ENCODE assay signal across 22 cellular contexts in genomic region chr7:1847260-1848001, GRCh38.
A peak's percentile ranks its signal among the peaks of the same experiment; 100 is the strongest.
DNase-seq lines count a peak whose midpoint lies in the region; ATAC-seq and TF ChIP-seq lines count a peak whose summit lies in the region.
"Had no signal": no experiment of that assay in that cellular context is flagged by ENCODE, and none has a peak within 500 bp of the region (broad histone marks: within the 10 kb centered on the region; RNA-seq: fewer than 3 reads in every experiment).

No MANE protein-coding gene starts in this region.

- no peak overlapping the region for H3K18ac ChIP-seq in neuronal stem cell (ENCODE audit: low read length)

- no peak overlapping the region for H4K91ac ChIP-seq in neuronal stem cell (ENCODE audit: low read depth, low read length, poor library complexity)

- H2BK5ac ChIP-seq in neuronal stem cell (ENCODE audit: low read length), result peak overlapping the region; percentile 77

- H3K79me1 ChIP-seq in neuronal stem cell (ENCODE audit: low read depth, low read length), result peaks cover 6% of the 10 kb centered on the region

- no peak overlapping the region for H2AK5ac ChIP-seq in neuronal stem cell (ENCODE audit: low read depth, low read length)

- no peak overlapping the region for H3K23ac ChIP-seq in neuronal stem cell (ENCODE audit: low read depth, low read length, poor library complexity)

- H3K36me3 ChIP-seq in heart left ventricle (no peaks in the 10 kb centered on the region), neuronal stem cell (replicated peaks in 1 of 2; ENCODE audit: control insufficient read depth in 2 of 2, insufficient read depth in 2 of 2, low read length in 2 of 2) (no peaks in the 10 kb centered on the region)
- H3K36me3 ChIP-seq: pancreas, vagina had no signal

- H3K36me3 Mint-ChIP-seq in natural killer cell treated with Interleukin-12 subunit alpha and Interleukin-12 subunit beta and Interleukin-15 and Interleukin-18, amount 100 ng/mL, for 72 hours, result no peaks in the 10 kb centered on the region
- H3K36me3 Mint-ChIP-seq in natural killer cell, result no peaks in the 10 kb centered on the region
- H3K36me3 Mint-ChIP-seq in activated CD8-positive, alpha-beta memory T cell treated with anti-CD3 and anti-CD28 coated beads, Interleukin-2, amount 10 ng/mL, durations not matched to agents 7 days and 5 days, result no peaks in the 10 kb centered on the region
- H3K36me3 Mint-ChIP-seq: IgD-negative memory B cell had no signal

- H3K27ac Mint-ChIP-seq in natural killer cell treated with Interleukin-12 subunit alpha and Interleukin-12 subunit beta and Interleukin-15 and Interleukin-18, amount 100 ng/mL, for 72 hours, result no peak overlapping the region
- H3K27ac Mint-ChIP-seq in natural killer cell, result no peak overlapping the region
- no peak overlapping the region for H3K27ac Mint-ChIP-seq in activated CD8-positive, alpha-beta memory T cell treated with anti-CD3 and anti-CD28 coated beads, Interleukin-2, amount 10 ng/mL, durations not matched to agents 7 days and 5 days
- H3K27ac Mint-ChIP-seq: activated T-helper 17 cell treated with anti-CD3 and anti-CD28 coated beads, Interleukin-2, amount 50 U/mL, for 72 hours; CD4-positive, CD25-positive, alpha-beta regulatory T cell; IgD-negative memory B cell; T-helper 2 cell treated with Interferon-gamma antibody and Interleukin-4, amounts not matched to agents 5 μg/mL and 100 μg/mL, for 36 hours had no signal

- H3K27me3 ChIP-seq in heart left ventricle (no peaks in the 10 kb centered on the region), neuronal stem cell (ENCODE audit: control insufficient read depth in 3 of 3, insufficient read depth in 3 of 3, low read depth in 1 of 3, low read length in 3 of 3) (no peaks in the 10 kb centered on the region)
- H3K27me3 ChIP-seq: esophagus muscularis mucosa, pancreas, vagina had no signal

- no peak for ATAC-seq in natural killer cell treated with Interleukin-12 subunit alpha and Interleukin-12 subunit beta and Interleukin-15 and Interleukin-18, amount 100 ng/mL, for 72 hours
- ATAC-seq in natural killer cell, result no peak
- ATAC-seq in heart left ventricle, result no peak
- ATAC-seq in GM18907 (IDR thresholded peaks at IDR 0.05; ENCODE audit: unreplicated experiment), result no peak
- no peak for ATAC-seq in activated CD8-positive, alpha-beta memory T cell treated with anti-CD3 and anti-CD28 coated beads, Interleukin-2, amount 10 ng/mL, durations not matched to agents 7 days and 5 days
- ATAC-seq: activated T-helper 17 cell treated with anti-CD3 and anti-CD28 coated beads, Interleukin-2, amount 50 U/mL, for 72 hours; left lobe of liver; pancreas had no signal

- H3K4me3 Mint-ChIP-seq in natural killer cell treated with Interleukin-12 subunit alpha and Interleukin-12 subunit beta and Interleukin-15 and Interleukin-18, amount 100 ng/mL, for 72 hours, result no peak overlapping the region
- no peak overlapping the region for H3K4me3 Mint-ChIP-seq in natural killer cell
- H3K4me3 Mint-ChIP-seq in activated CD8-positive, alpha-beta memory T cell treated with anti-CD3 and anti-CD28 coated beads, Interleukin-2, amount 10 ng/mL, durations not matched to agents 7 days and 5 days, result no peak overlapping the region
- H3K4me3 Mint-ChIP-seq: activated T-helper 17 cell treated with anti-CD3 and anti-CD28 coated beads, Interleukin-2, amount 50 U/mL, for 72 hours; CD4-positive, CD25-positive, alpha-beta regulatory T cell; central memory CD8-positive, alpha-beta T cell; IgD-negative memory B cell; T-helper 2 cell treated with Interferon-gamma antibody and Interleukin-4, amounts not matched to agents 5 μg/mL and 100 μg/mL, for 36 hours had no signal

- H2BK15ac ChIP-seq in neuronal stem cell (ENCODE audit: low read length), result no peak overlapping the region

- H3K9me3 Mint-ChIP-seq in natural killer cell treated with Interleukin-12 subunit alpha and Interleukin-12 subunit beta and Interleukin-15 and Interleukin-18, amount 100 ng/mL, for 72 hours, result no peaks in the 10 kb centered on the region
- H3K9me3 Mint-ChIP-seq in natural killer cell, result no peaks in the 10 kb centered on the region
- H3K9me3 Mint-ChIP-seq in activated CD8-positive, alpha-beta memory T cell treated with anti-CD3 and anti-CD28 coated beads, Interleukin-2, amount 10 ng/mL, durations not matched to agents 7 days and 5 days (ENCODE audit: low read depth), result no peaks in the 10 kb centered on the region
- H3K9me3 Mint-ChIP-seq: activated T-helper 17 cell treated with anti-CD3 and anti-CD28 coated beads, Interleukin-2, amount 50 U/mL, for 72 hours; CD4-positive, CD25-positive, alpha-beta regulatory T cell; central memory CD8-positive, alpha-beta T cell; IgD-negative memory B cell; T-helper 2 cell treated with Interferon-gamma antibody and Interleukin-4, amounts not matched to agents 5 μg/mL and 100 μg/mL, for 36 hours had no signal

- no peak overlapping the region for H2BK12ac ChIP-seq in neuronal stem cell (ENCODE audit: low read length)

- peak overlapping the region; percentile 6 for H3K14ac ChIP-seq in neuronal stem cell (ENCODE audit: low read length)

- TF ChIP-seq POLR2A in heart left ventricle (IDR thresholded peaks at IDR 0.05), result no peak

- H2BK120ac ChIP-seq in neuronal stem cell (ENCODE audit: low read depth, low read length), result peak overlapping the region; percentile 36

- H3K27me3 Mint-ChIP-seq in natural killer cell treated with Interleukin-12 subunit alpha and Interleukin-12 subunit beta and Interleukin-15 and Interleukin-18, amount 100 ng/mL, for 72 hours, result no peaks in the 10 kb centered on the region
- H3K27me3 Mint-ChIP-seq in natural killer cell (ENCODE audit: low read depth in 2 of 2), result no peaks in the 10 kb centered on the region
- H3K27me3 Mint-ChIP-seq in activated CD8-positive, alpha-beta memory T cell treated with anti-CD3 and anti-CD28 coated beads, Interleukin-2, amount 10 ng/mL, durations not matched to agents 7 days and 5 days, result no peaks in the 10 kb centered on the region
- H3K27me3 Mint-ChIP-seq: activated T-helper 17 cell treated with anti-CD3 and anti-CD28 coated beads, Interleukin-2, amount 50 U/mL, for 72 hours; CD4-positive, CD25-positive, alpha-beta regulatory T cell; central memory CD8-positive, alpha-beta T cell; IgD-negative memory B cell had no signal

- TF ChIP-seq CTCF in natural killer cell (IDR thresholded peaks at IDR 0.05), result no peak
- no peak for TF ChIP-seq CTCF in heart left ventricle (IDR thresholded peaks at IDR 0.05)

- H3K9me3 ChIP-seq in heart left ventricle (no peaks in the 10 kb centered on the region), neuronal stem cell (replicated peaks in 1 of 2; ENCODE audit: control insufficient read depth in 2 of 2, insufficient read depth in 1 of 2, low read depth in 1 of 2, low read length in 2 of 2) (no peaks in the 10 kb centered on the region)
- H3K9me3 ChIP-seq: esophagus muscularis mucosa, pancreas, vagina had no signal

- H3K4ac ChIP-seq in neuronal stem cell (ENCODE audit: low read length), result no peak overlapping the region

- H3K9ac ChIP-seq in neuronal stem cell (ENCODE audit: low read depth, low read length, poor library complexity), result no peak overlapping the region

- 93 to 96% (median 95%) methylated on average over 25 to 30 of the region's 30 CpGs for WGBS in heart left ventricle, 4 donors
- WGBS in neuronal stem cell (ENCODE audit: extremely low coverage in 2 of 2, insufficient read length in 2 of 2, insufficient replicate concordance in 1 of 2), 2 donors, result no CpG with 5 or more reads among the region's 30 CpGs

- CTCF ChIA-PET in activated CD8-positive, alpha-beta memory T cell treated with anti-CD3 and anti-CD28 coated beads, Interleukin-2, amount 10 ng/mL, durations not matched to agents 7 days and 5 days (lab: Charles Lee), result no interaction called here

- peaks cover 0 to 12% of the 10 kb centered on the region in 2 donors for H3K4me1 Mint-ChIP-seq in natural killer cell treated with Interleukin-12 subunit alpha and Interleukin-12 subunit beta and Interleukin-15 and Interleukin-18, amount 100 ng/mL, for 72 hours (ENCODE audit: low read depth in 2 of 2)
- H3K4me1 Mint-ChIP-seq in natural killer cell, result peaks cover 0 to 13% of the 10 kb centered on the region in 2 donors
- no peaks in the 10 kb centered on the region for H3K4me1 Mint-ChIP-seq in activated CD8-positive, alpha-beta memory T cell treated with anti-CD3 and anti-CD28 coated beads, Interleukin-2, amount 10 ng/mL, durations not matched to agents 7 days and 5 days
- H3K4me1 Mint-ChIP-seq: IgD-negative memory B cell had no signal

- H3K4me3 ChIP-seq in heart left ventricle, result no peak overlapping the region
- H3K4me3 ChIP-seq in neuronal stem cell (ENCODE audit: low read length in 2 of 2), result no peak overlapping the region
- H3K4me3 ChIP-seq: esophagus muscularis mucosa, pancreas, smooth muscle cell, vagina had no signal

- H3K4me2 ChIP-seq in neuronal stem cell (ENCODE audit: insufficient read depth, low read length, poor library complexity, severe bottlenecking), result no peak overlapping the region
- H3K4me2 ChIP-seq: smooth muscle cell had no signal

- H4K8ac ChIP-seq in neuronal stem cell (ENCODE audit: low read depth, low read length), result no peak overlapping the region

- H3K27ac ChIP-seq in heart left ventricle, result no peak overlapping the region
- no peak overlapping the region for H3K27ac ChIP-seq in neuronal stem cell (replicated peaks; ENCODE audit: low read length)
- H3K27ac ChIP-seq: esophagus muscularis mucosa, pancreas, vagina had no signal

- H3K4me1 ChIP-seq in heart left ventricle (no peaks in the 10 kb centered on the region), neuronal stem cell (ENCODE audit: control insufficient read depth in 2 of 2, insufficient read depth in 1 of 2, low read depth in 1 of 2, low read length in 2 of 2) (peaks cover 2% of the 10 kb centered on the region in 2 donors)
- H3K4me1 ChIP-seq: esophagus muscularis mucosa, pancreas, vagina had no signal

- intact Hi-C loops in natural killer cell (cut with micrococcal nuclease), result no loop called here
- intact Hi-C loops in heart left ventricle (cut with DNase I), result no loop called here

- H2AFZ ChIP-seq in neuronal stem cell (ENCODE audit: low read length), result no peak overlapping the region

- peak; percentile 44 for DNase-seq in natural killer cell treated with Interleukin-12 subunit alpha and Interleukin-12 subunit beta and Interleukin-15 and Interleukin-18, amount 100 ng/mL, for 72 hours (ENCODE audit: low spot score)
- DNase-seq in natural killer cell, result no peak
- DNase-seq in heart left ventricle, result peak in 3 of 5 donors; percentile 17 to 55 (median 23)
- no peak for DNase-seq in neuronal stem cell (ENCODE audit: low spot score)
- no peak for DNase-seq in DMS153 (lab: John Stamatoyannopoulos, UW)
- DNase-seq in midbrain (lab: John Stamatoyannopoulos, UW), result no peak
- DNase-seq in activated CD8-positive, alpha-beta memory T cell treated with anti-CD3 and anti-CD28 coated beads, Interleukin-2, amount 10 ng/mL, durations not matched to agents 7 days and 5 days, result no peak
- DNase-seq: CD4-positive, CD25-positive, alpha-beta regulatory T cell; MM.1S; NCI-H1694; NCI-H774; stimulated activated CD4-positive, alpha-beta T cell treated with anti-CD3 and anti-CD28 coated beads, Interleukin-4, amount 100 ng/mL, for 24 hours had no signal

Comparison
In these comparisons a context has a peak if more than half of its experiments do, and no peak if none do; other contexts are left out.
1. DNase-seq: peak in natural killer cell treated with Interleukin-12 subunit alpha and Interleukin-12 subunit beta and Interleukin-15 and Interleukin-18, amount 100 ng/mL, for 72 hours (single experiment) and heart left ventricle (3 of 5); none in natural killer cell (single experiment), neuronal stem cell (single experiment), DMS153 (single experiment), midbrain (single experiment) and activated CD8-positive, alpha-beta memory T cell treated with anti-CD3 and anti-CD28 coated beads, Interleukin-2, amount 10 ng/mL, durations not matched to agents 7 days and 5 days (single experiment).